26 cellular contexts compared by ENCODE assay signal in genomic region chr1:21506804-21507203, GRCh38. TPM values are rescaled to one million over a fixed set of nuclear protein-coding genes. Genes with fewer than 3 reads are reported as not detected.
"Had no signal": no experiment of that assay in that cellular context is flagged by ENCODE, and none has a peak within 500 bp of the region (broad histone marks: within the 10 kb centered on the region; RNA-seq: fewer than 3 reads in every experiment).

No MANE protein-coding gene starts in this region.

- H3K27ac Mint-ChIP-seq: activated CD4-positive, alpha-beta memory T cell treated with anti-CD3 and anti-CD28 coated beads, Interleukin-2, amount 10 ng/mL, durations not matched to agents 7 days and 5 days; activated CD4-positive, alpha-beta T cell treated with anti-CD3 and anti-CD28 coated beads for 36 hours; activated CD4-positive, alpha-beta T cell treated with anti-CD3 and anti-CD28 coated beads, Interleukin-2, amount 10 ng/mL, durations not matched to agents 7 days and 5 days; activated naive CD8-positive, alpha-beta T cell; activated T-cell treated with anti-CD3 and anti-CD28 coated beads, Interleukin-2, amount 50 U/mL, for 24 hours; activated T-cell treated with anti-CD3 and anti-CD28 coated beads, Interleukin-2, amount 50 U/mL, for 72 hours had no signal

- H3K9me3 Mint-ChIP-seq: activated CD4-positive, alpha-beta memory T cell treated with anti-CD3 and anti-CD28 coated beads, Interleukin-2, amount 10 ng/mL, durations not matched to agents 7 days and 5 days; activated CD4-positive, alpha-beta T cell treated with anti-CD3 and anti-CD28 coated beads, Interleukin-2, amount 10 ng/mL, durations not matched to agents 7 days and 5 days; activated T-cell treated with anti-CD3 and anti-CD28 coated beads, Interleukin-2, amount 50 U/mL, for 24 hours; activated T-cell treated with anti-CD3 and anti-CD28 coated beads, Interleukin-2, amount 50 U/mL, for 72 hours had no signal

- H3K36me3 ChIP-seq: brain microvascular endothelial cell, colonic mucosa, esophagus squamous epithelium, gastroesophageal sphincter had no signal

- H3K9me3 ChIP-seq: colonic mucosa, esophagus squamous epithelium, gastroesophageal sphincter had no signal

- DNase-seq: activated CD4-positive, alpha-beta memory T cell treated with anti-CD3 and anti-CD28 coated beads, Interleukin-2, amount 10 ng/mL, durations not matched to agents 7 days and 5 days; activated CD4-positive, alpha-beta T cell treated with anti-CD3 and anti-CD28 coated beads for 36 hours; activated CD4-positive, alpha-beta T cell treated with anti-CD3 and anti-CD28 coated beads, Interleukin-2, amount 10 ng/mL, durations not matched to agents 7 days and 5 days; activated CD4-positive, alpha-beta T cell treated with anti-CD3 and anti-CD28 coated beads, Interleukin-2, amount 50 U/mL, for 4 hours; activated CD4-positive, CD25-positive, alpha-beta regulatory T cell; activated CD8-positive, alpha-beta memory T cell treated with anti-CD3 and anti-CD28 coated beads, Interleukin-2, amount 50 U/mL, for 48 hours; activated gamma-delta T cell; activated naive CD4-positive, alpha-beta T cell treated with anti-CD3 and anti-CD28 coated beads, Interleukin-2, amount 50 U/mL, for 16 hours; activated naive CD4-positive, alpha-beta T cell treated with Interleukin-2 at 50 U/mL for 16 hours; activated T-cell treated with anti-CD3 and anti-CD28 coated beads for 4 hours; activated T-cell treated with anti-CD3 and anti-CD28 coated beads, Interleukin-2, amount 50 U/mL, for 24 hours; activated T-cell treated with anti-CD3 and anti-CD28 coated beads, Interleukin-2, amount 50 U/mL, for 72 hours; amniotic stem cell; anterior cingulate cortex; brain microvascular endothelial cell; caudate nucleus; colonic mucosa; effector CD8-positive, alpha-beta T cell; esophagus squamous epithelium; foreskin melanocyte; T-helper 1 cell; T-helper 2 cell had no signal

- ATAC-seq: activated CD4-positive, alpha-beta T cell treated with anti-CD3 and anti-CD28 coated beads for 36 hours; activated T-cell treated with anti-CD3 and anti-CD28 coated beads, Interleukin-2, amount 50 U/mL, for 72 hours; gastroesophageal sphincter had no signal

- H3K36me3 Mint-ChIP-seq: activated naive CD8-positive, alpha-beta T cell had no signal

- H3K4me3 ChIP-seq: colonic mucosa, esophagus squamous epithelium, gastroesophageal sphincter had no signal

- H3K27ac ChIP-seq: brain microvascular endothelial cell, colonic mucosa, epithelial cell of prostate, esophagus squamous epithelium, gastroesophageal sphincter had no signal

- H3K4me3 Mint-ChIP-seq: activated CD4-positive, alpha-beta memory T cell treated with anti-CD3 and anti-CD28 coated beads, Interleukin-2, amount 10 ng/mL, durations not matched to agents 7 days and 5 days; activated CD4-positive, alpha-beta T cell treated with anti-CD3 and anti-CD28 coated beads for 36 hours; activated CD4-positive, alpha-beta T cell treated with anti-CD3 and anti-CD28 coated beads, Interleukin-2, amount 10 ng/mL, durations not matched to agents 7 days and 5 days; activated naive CD8-positive, alpha-beta T cell; activated T-cell treated with anti-CD3 and anti-CD28 coated beads, Interleukin-2, amount 50 U/mL, for 24 hours; activated T-cell treated with anti-CD3 and anti-CD28 coated beads, Interleukin-2, amount 50 U/mL, for 72 hours had no signal

RNA-seq across cellular contexts. Expression of gene ALPL, which starts 2.4 kb away (rescaled TPM):
- total RNA-seq: activated CD4-positive, alpha-beta memory T cell treated with anti-CD3 and anti-CD28 coated beads, Interleukin-2, amount 10 ng/mL, durations not matched to agents 7 days and 5 days; activated CD4-positive, alpha-beta T cell treated with anti-CD3 and anti-CD28 coated beads for 36 hours; activated CD4-positive, alpha-beta T cell treated with anti-CD3 and anti-CD28 coated beads, Interleukin-2, amount 10 ng/mL, durations not matched to agents 7 days and 5 days; bronchial epithelial cell had no signal
